1 cellular context compared by ENCODE assay signal in genomic region chr6:135128268-135128914, GRCh38.
TF ChIP-seq lines count a peak whose summit lies in the region.

No MANE protein-coding gene starts in this region.

TF ChIP-seq in K562, 482 proteins besides CTCF, POLR2A, EP300 and RAD21 (continued from another document):
- TF ChIP-seq, protein P1, sequence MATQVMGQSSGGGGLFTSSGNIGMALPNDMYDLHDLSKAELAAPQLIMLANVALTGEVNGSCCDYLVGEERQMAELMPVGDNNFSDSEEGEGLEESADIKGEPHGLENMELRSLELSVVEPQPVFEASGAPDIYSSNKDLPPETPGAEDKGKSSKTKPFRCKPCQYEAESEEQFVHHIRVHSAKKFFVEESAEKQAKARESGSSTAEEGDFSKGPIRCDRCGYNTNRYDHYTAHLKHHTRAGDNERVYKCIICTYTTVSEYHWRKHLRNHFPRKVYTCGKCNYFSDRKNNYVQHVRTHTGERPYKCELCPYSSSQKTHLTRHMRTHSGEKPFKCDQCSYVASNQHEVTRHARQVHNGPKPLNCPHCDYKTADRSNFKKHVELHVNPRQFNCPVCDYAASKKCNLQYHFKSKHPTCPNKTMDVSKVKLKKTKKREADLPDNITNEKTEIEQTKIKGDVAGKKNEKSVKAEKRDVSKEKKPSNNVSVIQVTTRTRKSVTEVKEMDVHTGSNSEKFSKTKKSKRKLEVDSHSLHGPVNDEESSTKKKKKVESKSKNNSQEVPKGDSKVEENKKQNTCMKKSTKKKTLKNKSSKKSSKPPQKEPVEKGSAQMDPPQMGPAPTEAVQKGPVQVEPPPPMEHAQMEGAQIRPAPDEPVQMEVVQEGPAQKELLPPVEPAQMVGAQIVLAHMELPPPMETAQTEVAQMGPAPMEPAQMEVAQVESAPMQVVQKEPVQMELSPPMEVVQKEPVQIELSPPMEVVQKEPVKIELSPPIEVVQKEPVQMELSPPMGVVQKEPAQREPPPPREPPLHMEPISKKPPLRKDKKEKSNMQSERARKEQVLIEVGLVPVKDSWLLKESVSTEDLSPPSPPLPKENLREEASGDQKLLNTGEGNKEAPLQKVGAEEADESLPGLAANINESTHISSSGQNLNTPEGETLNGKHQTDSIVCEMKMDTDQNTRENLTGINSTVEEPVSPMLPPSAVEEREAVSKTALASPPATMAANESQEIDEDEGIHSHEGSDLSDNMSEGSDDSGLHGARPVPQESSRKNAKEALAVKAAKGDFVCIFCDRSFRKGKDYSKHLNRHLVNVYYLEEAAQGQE (CRISPR knock-in tag; IDR thresholded peaks at IDR 0.05; ENCODE audit: low read depth), result no peak
- no peak for TF ChIP-seq HMGN3 (IDR thresholded peaks at IDR 0.05; ENCODE audit: borderline replicate concordance, extremely low read depth, insufficient read length, low read depth, low read length)
- no peak for TF ChIP-seq ZNF224 (CRISPR knock-in tag; IDR thresholded peaks at IDR 0.05)
